Comparison of ENCODE assay signal across 27 cellular contexts in the genomic region with DNA sequence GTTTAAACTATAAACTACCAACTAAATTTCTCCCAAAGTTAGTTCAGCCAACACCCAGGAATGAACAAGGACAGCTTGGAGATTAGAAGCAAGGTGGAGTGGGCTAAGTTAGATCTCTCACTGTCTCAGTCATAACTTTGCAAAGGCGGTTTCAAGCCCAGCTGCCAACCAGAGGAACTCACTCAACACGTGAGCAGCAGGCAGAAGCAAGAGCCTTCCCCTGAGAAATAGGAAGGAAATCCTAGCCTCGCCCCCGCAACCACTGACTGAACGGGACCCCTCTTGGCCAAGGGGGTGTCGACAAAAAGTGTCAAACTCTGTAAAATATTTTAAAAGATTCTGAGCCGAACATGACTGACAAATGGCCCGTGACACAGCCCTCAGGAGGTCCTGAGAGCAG. TPM values are rescaled to one million over a fixed set of nuclear protein-coding genes. Genes with fewer than 3 reads are reported as not detected.
A peak's percentile ranks its signal among the peaks of the same experiment; 100 is the strongest.
DNase-seq lines count a peak whose midpoint lies in the region; ATAC-seq, FAIRE-seq and TF ChIP-seq lines count a peak whose summit lies in the region.
"Had no signal": no experiment of that assay in that cellular context is flagged by ENCODE, and none has a peak within 500 bp of the region (broad histone marks: within the 10 kb centered on the region; RNA-seq: fewer than 3 reads in every experiment).

No MANE protein-coding gene starts in this region.

- H3K4me1 ChIP-seq in GM12878 (ENCODE audit: control insufficient read depth, insufficient read depth, low read length): peaks cover 41% of the 10 kb centered on the region
- H3K4me1 ChIP-seq in PC-9 (replicated peaks; ENCODE audit: insufficient read depth): 0 out of 2 replicates have a peak, but pooled peaks cover 5% of the 10 kb centered on the region
- H3K4me1 ChIP-seq: ascending aorta had no signal

- H3K27me3 ChIP-seq in GM12878 (replicated peaks in 1 of 2; ENCODE audit: control insufficient read depth in 2 of 2, insufficient read depth in 2 of 2, low read length in 1 of 2): no peaks in the 10 kb centered on the region
- H3K27me3 ChIP-seq in PC-9 (ENCODE audit: insufficient read depth, low read depth): peaks cover 33% of the 10 kb centered on the region
- H3K27me3 ChIP-seq: ascending aorta had no signal

- DNase-seq in stimulated activated CD4-positive, alpha-beta T cell treated with anti-CD3 and anti-CD28 coated beads, Interleukin-15, amount 100 ng/mL, for 24 hours: peak; percentile 5
- DNase-seq in stimulated activated CD4-positive, alpha-beta T cell treated with anti-CD3 and anti-CD28 coated beads, Interleukin-12 subunit alpha, Interleukin-12 subunit beta, amount 100 ng/mL, for 4 hours: no peak
- peak; percentile 84 for DNase-seq in NB4 (ENCODE audit: low read depth)
- DNase-seq in GM12878 (ENCODE audit: low read depth, low spot score): no peak
- no peak for DNase-seq in NCI-H1092 treated with DMSO at 0.1 percent for 48 hours (lab: John Stamatoyannopoulos, UW)
- no peak for DNase-seq in PC-9
- no peak for DNase-seq in EL
- no peak for DNase-seq in ureter (ENCODE audit: low spot score)
- DNase-seq: activated naive CD4-positive, alpha-beta T cell treated with anti-CD3 and anti-CD28 coated beads, Interleukin-2, amount 50 U/mL, for 16 hours; CD4-positive, alpha-beta memory T cell; central memory CD4-positive, alpha-beta T cell; DMS153; foreskin melanocyte; kidney; NCI-H1105; NCI-H2081 treated with DMSO at 0.1 percent for 48 hours; NCI-H510A; nucleus accumbens had no signal

- TF ChIP-seq EP300 in GM12878 (IDR thresholded peaks at IDR 0.05; ENCODE audit: borderline replicate concordance in 1 of 2, control insufficient read depth in 1 of 2, low read depth in 2 of 2, low read length in 2 of 2): no peak

- H3K4me3 ChIP-seq in NB4 (ENCODE audit: low read depth, low read length): no peak overlapping the region
- no peak overlapping the region for H3K4me3 ChIP-seq in GM12878
- no peak overlapping the region for H3K4me3 ChIP-seq in PC-9
- H3K4me3 ChIP-seq: ascending aorta, K562 had no signal

- in situ Hi-C loops in GM12878 (cut with MboI): no loop called here

- WGBS in GM12878 (ENCODE audit: insufficient coverage, insufficient replicate concordance, low lambda C conversion rate, missing lambda C conversion rate): 2% methylated on average over 8 of the region's 8 CpGs

- peaks cover 38% of the 10 kb centered on the region for H3K9me3 ChIP-seq in GM12878 (replicated peaks; ENCODE audit: control insufficient read depth, insufficient read depth, low read length)
- H3K9me3 ChIP-seq in PC-9 (ENCODE audit: insufficient read depth, low read depth): no peaks in the 10 kb centered on the region
- H3K9me3 ChIP-seq: ascending aorta had no signal

- no peak for TF ChIP-seq CTCF in NB4 (IDR thresholded peaks at IDR 0.05; ENCODE audit: low read depth, low read length)
- TF ChIP-seq CTCF in GM12878 (IDR thresholded peaks at IDR 0.05 in 2 of 3, conservative IDR thresholded peaks at IDR 0.05 in 1 of 3; ENCODE audit: control insufficient read depth in 2 of 3, extremely low read depth in 1 of 3, insufficient read depth in 1 of 3, low read depth in 3 of 3, low read length in 3 of 3): no peak
- TF ChIP-seq CTCF in PC-9 (conservative IDR thresholded peaks at IDR 0.05): no peak

- POLR2A ChIA-PET in GM12878 (lab: Charles Lee) (no interaction called here), PC-9 (lab: Charles Lee; ENCODE audit: unreplicated experiment) (no interaction called here)

- no peak overlapping the region for H3K9ac ChIP-seq in GM12878 (ENCODE audit: control insufficient read depth, insufficient read depth, low read length)

- H3F3A ChIP-seq in PC-9 (ENCODE audit: insufficient read depth, low read depth): no peaks in the 10 kb centered on the region

- H3K79me2 ChIP-seq in GM12878 (ENCODE audit: control insufficient read depth, insufficient read depth, low read length): no peaks in the 10 kb centered on the region
- H3K79me2 ChIP-seq in PC-9 (ENCODE audit: low read depth): no peaks in the 10 kb centered on the region

- TF ChIP-seq RAD21 in GM12878 (IDR thresholded peaks at IDR 0.05; ENCODE audit: insufficient read depth, low read depth, low read length): no peak

- TF ChIP-seq POLR2A in NB4 (IDR thresholded peaks at IDR 0.05; ENCODE audit: extremely low read depth, insufficient read length) (no peak), GM12878 (IDR thresholded peaks at IDR 0.05; ENCODE audit: low read depth, low read length) (no peak)

- BruUV-seq in GM12878 (replicated peaks; lab: Mats Ljungman, UMichigan) (no TSS peak), PC-9 (replicated peaks; lab: Mats Ljungman, UMichigan) (no TSS peak)

- 0 out of 2 replicates have a peak overlapping the region, but pooled peaks have one; percentile 18 for H3K27ac ChIP-seq in GM12878 (ENCODE audit: control insufficient read depth, insufficient read depth)
- H3K27ac ChIP-seq in PC-9: no peak overlapping the region
- H3K27ac ChIP-seq: ascending aorta had no signal

- ATAC-seq in GM12878: no peak
- ATAC-seq: K562, Right ventricle myocardium inferior had no signal

- H3K9me2 ChIP-seq in PC-9 (ENCODE audit: insufficient read depth): no peaks in the 10 kb centered on the region

- CTCF ChIA-PET in GM12878 (lab: Yijun Ruan, JAX) (no interaction called here), PC-9 (lab: Charles Lee) (no interaction called here)

- H2AFZ ChIP-seq in GM12878 (ENCODE audit: control insufficient read depth, low read depth, low read length) (peak overlapping the region; percentile 34; the same call in 1 of the 2 replicates), PC-9 (no peak overlapping the region)

- H3K36me3 ChIP-seq in GM12878 (ENCODE audit: control insufficient read depth in 2 of 2, insufficient read depth in 2 of 2, low read length in 1 of 2) (no peaks in the 10 kb centered on the region), PC-9 (ENCODE audit: low read depth) (no peaks in the 10 kb centered on the region)
- H3K36me3 ChIP-seq: ascending aorta had no signal

- intact Hi-C loops in GM12878 (cut with micrococcal nuclease; ENCODE audit: unreplicated experiment): no loop called here
- intact Hi-C loops in PC-9 (cut with micrococcal nuclease; ENCODE audit: unreplicated experiment): no loop called here

- H3K4me2 ChIP-seq in GM12878 (ENCODE audit: control insufficient read depth, insufficient read depth) (no peak overlapping the region; the same call in 1 of the 2 replicates), PC-9 (no peak overlapping the region)

- FAIRE-seq in GM12878 (lab: Jason Lieb, UNC): no peak
- FAIRE-seq: K562, kidney, TTC549 had no signal

- SMC1A ChIA-PET in GM12878 (lab: Charles Lee; ENCODE audit: uncharacterized antibody, unreplicated experiment): no interaction called here

- H4K20me1 ChIP-seq in GM12878 (ENCODE audit: control insufficient read depth, insufficient read depth) (no peaks in the 10 kb centered on the region), PC-9 (ENCODE audit: insufficient read depth) (no peaks in the 10 kb centered on the region)

- RAD21 ChIA-PET in GM12878 (lab: Charles Lee; ENCODE audit: unreplicated experiment): no interaction called here

RNA-seq across cellular contexts. Expression of gene KRTAP5-9, which starts 4.4 kb away (rescaled TPM):
- 0.50 TPM in 1 of 2 replicates, not detected in the other for total RNA-seq in GM12878 (2013; cell fraction: nucleolus; rRNA removed)
- total RNA-seq in GM12878 (2014; rRNA removed): not detected in 2 replicates
- total RNA-seq in GM12878 (2014; rRNA removed; fragmentation: Illumina TruSeq; extraction: Trizol): 0.18 TPM in 1 of 2 replicates, not detected in the other
- total RNA-seq in GM12878 (2021): not detected in 2 replicates
- polyA plus RNA-seq in GM12878 (2011; ENCODE audit: low read depth): 0.62 TPM
- 0.13 and 0.20 TPM in 2 replicates for polyA plus RNA-seq in GM12878 (2011; rRNA removed)
- 0.25 and 0.40 TPM in 2 replicates for polyA plus RNA-seq in GM12878 (2011; cell fraction: cytosol; rRNA removed)
- polyA plus RNA-seq in GM12878 (2011; cell fraction: nucleus; rRNA removed): 2.3 and 2.7 TPM in 2 replicates
- polyA plus RNA-seq in GM12878 (2012): 0.42 and 0.49 TPM in 2 replicates
- polyA plus RNA-seq in GM12878 (2014; fragmentation: Illumina TruSeq; extraction: Trizol): 0.06 TPM in 1 of 2 replicates, not detected in the other
- polyA plus RNA-seq in GM12878 (2014; fragmentation: Nextera tagmentation; extraction: Ambion mirVana): under 1 TPM in 1 of 2 experiments, not detected in 1; 0.07 TPM
- polyA plus RNA-seq in GM12878 (2014; rRNA removed): 0.06 and 0.38 TPM in 2 replicates
- under 1 TPM in 1 of 2 experiments, not detected in 1; 0.24 TPM for polyA plus RNA-seq in GM12878 (2016; fragmentation: Nextera tagmentation; extraction: Ambion mirVana)
- 0.41 TPM in 1 of 2 replicates, not detected in the other for polyA minus RNA-seq in GM12878 (2011; rRNA and poly(A)+ RNA removed)
- not detected in 2 replicates for polyA minus RNA-seq in GM12878 (2011; cell fraction: cytosol; rRNA and poly(A)+ RNA removed)
- polyA minus RNA-seq in GM12878 (2011; cell fraction: nucleus; rRNA and poly(A)+ RNA removed): 0.38 TPM in 1 of 2 replicates, not detected in the other
- total RNA-seq in PC-9 (2021): not detected in 2 replicates
- 10.3 TPM for total RNA-seq in ureter
- total RNA-seq: ascending aorta; CD4-positive, alpha-beta memory T cell; epithelial cell of proximal tubule; H4; K562; lung microvascular endothelial cell; Right ventricle myocardium inferior; temporal lobe had no signal
- polyA plus RNA-seq: CD4-positive, alpha-beta memory T cell; K562 had no signal

RNA-seq across cellular contexts. Expression of gene KRTAP5-8, which starts 6.0 kb away (rescaled TPM):
- 0.73 and 1.3 TPM in 2 replicates for total RNA-seq in GM12878 (2013; cell fraction: nucleolus; rRNA removed)
- total RNA-seq in GM12878 (2014; rRNA removed) (0.22 TPM in 1 of 2 replicates, not detected in the other), GM12878 (2014; rRNA removed; fragmentation: Illumina TruSeq; extraction: Trizol) (not detected in 2 replicates), GM12878 (2021) (0.36 TPM in 1 of 2 replicates, not detected in the other), PC-9 (2021) (not detected in 2 replicates), ureter (5.0 TPM)
- not detected for polyA plus RNA-seq in GM12878 (2011; ENCODE audit: low read depth)
- polyA plus RNA-seq in GM12878 (2011; rRNA removed) (0.10 and 0.15 TPM in 2 replicates), GM12878 (2014; fragmentation: Illumina TruSeq; extraction: Trizol) (0.12 and 0.38 TPM in 2 replicates), GM12878 (2014; fragmentation: Nextera tagmentation; extraction: Ambion mirVana) (under 1 TPM in 1 of 2 experiments, not detected in 1; 0.07 TPM), GM12878 (2014; rRNA removed) (not detected in 2 replicates), GM12878 (2016; fragmentation: Nextera tagmentation; extraction: Ambion mirVana) (not detected)
- 0.09 TPM in 1 of 2 replicates, not detected in the other for polyA plus RNA-seq in GM12878 (2011; cell fraction: cytosol; rRNA removed)
- 0.34 and 0.64 TPM in 2 replicates for polyA plus RNA-seq in GM12878 (2011; cell fraction: nucleus; rRNA removed)
- polyA plus RNA-seq in GM12878 (2012): 0.28 and 0.39 TPM in 2 replicates
- 0.41 TPM in 1 of 2 replicates, not detected in the other for polyA minus RNA-seq in GM12878 (2011; rRNA and poly(A)+ RNA removed)
- polyA minus RNA-seq in GM12878 (2011; cell fraction: cytosol; rRNA and poly(A)+ RNA removed): not detected in 2 replicates
- 0.38 TPM in 1 of 2 replicates, not detected in the other for polyA minus RNA-seq in GM12878 (2011; cell fraction: nucleus; rRNA and poly(A)+ RNA removed)
- total RNA-seq: ascending aorta; CD4-positive, alpha-beta memory T cell; epithelial cell of proximal tubule; H4; K562; lung microvascular endothelial cell; myocyte; Right ventricle myocardium inferior; temporal lobe had no signal
- polyA plus RNA-seq: CD4-positive, alpha-beta memory T cell; K562 had no signal

RNA-seq across cellular contexts. Expression of gene KRTAP5-7, which starts 16.8 kb away (rescaled TPM):
- total RNA-seq in GM12878 (2013; cell fraction: nucleolus; rRNA removed): 0.46 and 0.59 TPM in 2 replicates
- total RNA-seq in GM12878 (2014; rRNA removed) (0.05 TPM in 1 of 2 replicates, not detected in the other), GM12878 (2014; rRNA removed; fragmentation: Illumina TruSeq; extraction: Trizol) (not detected in 2 replicates), GM12878 (2021) (not detected in 2 replicates), PC-9 (2021) (not detected in 2 replicates), ureter (5.8 TPM)
- not detected for polyA plus RNA-seq in GM12878 (2011; ENCODE audit: low read depth)
- polyA plus RNA-seq in GM12878 (2011; rRNA removed) (0.07 and 0.10 TPM in 2 replicates), GM12878 (2014; fragmentation: Illumina TruSeq; extraction: Trizol) (0.15 and 0.17 TPM in 2 replicates), GM12878 (2014; fragmentation: Nextera tagmentation; extraction: Ambion mirVana) (under 1 TPM in 1 of 2 experiments, not detected in 1; 0.23 TPM), GM12878 (2014; rRNA removed) (0.23 TPM in 1 of 2 replicates, not detected in the other), GM12878 (2016; fragmentation: Nextera tagmentation; extraction: Ambion mirVana) (not detected)
- not detected in 2 replicates for polyA plus RNA-seq in GM12878 (2011; cell fraction: cytosol; rRNA removed)
- polyA plus RNA-seq in GM12878 (2011; cell fraction: nucleus; rRNA removed): 0.48 and 0.76 TPM in 2 replicates
- polyA plus RNA-seq in GM12878 (2012): 0.07 TPM in 1 of 2 replicates, not detected in the other
- 0.37 and 0.46 TPM in 2 replicates for polyA minus RNA-seq in GM12878 (2011; rRNA and poly(A)+ RNA removed)
- not detected in 2 replicates for polyA minus RNA-seq in GM12878 (2011; cell fraction: cytosol; rRNA and poly(A)+ RNA removed)
- polyA minus RNA-seq in GM12878 (2011; cell fraction: nucleus; rRNA and poly(A)+ RNA removed): 0.86 TPM in 1 of 2 replicates, not detected in the other
- total RNA-seq: ascending aorta; CD4-positive, alpha-beta memory T cell; epithelial cell of proximal tubule; H4; K562; lung microvascular endothelial cell; myocyte; Right ventricle myocardium inferior; temporal lobe had no signal
- polyA plus RNA-seq: CD4-positive, alpha-beta memory T cell; K562 had no signal

RNA-seq across cellular contexts. Expression of gene KRTAP5-10, which starts 21.5 kb away (rescaled TPM):
- total RNA-seq in GM12878 (2013; cell fraction: nucleolus; rRNA removed): 0.48 TPM in 1 of 2 replicates, not detected in the other
- not detected in 2 replicates for total RNA-seq in GM12878 (2014; rRNA removed)
- not detected in 2 replicates for total RNA-seq in GM12878 (2014; rRNA removed; fragmentation: Illumina TruSeq; extraction: Trizol)
- not detected in 2 replicates for total RNA-seq in GM12878 (2021)
- not detected for polyA plus RNA-seq in GM12878 (2011; ENCODE audit: low read depth)
- polyA plus RNA-seq in GM12878 (2011; rRNA removed): 0.10 TPM in 1 of 2 replicates, not detected in the other
- polyA plus RNA-seq in GM12878 (2011; cell fraction: cytosol; rRNA removed): 0.05 TPM in 1 of 2 replicates, not detected in the other
- 0.15 and 0.16 TPM in 2 replicates for polyA plus RNA-seq in GM12878 (2011; cell fraction: nucleus; rRNA removed)
- polyA plus RNA-seq in GM12878 (2012): 0.13 TPM in 1 of 2 replicates, not detected in the other
- not detected in 2 replicates for polyA plus RNA-seq in GM12878 (2014; fragmentation: Illumina TruSeq; extraction: Trizol)
- under 1 TPM in 1 of 2 experiments, not detected in 1; 0.06 TPM for polyA plus RNA-seq in GM12878 (2014; fragmentation: Nextera tagmentation; extraction: Ambion mirVana)
- 0.06 TPM in 1 of 2 replicates, not detected in the other for polyA plus RNA-seq in GM12878 (2014; rRNA removed)
- not detected for polyA plus RNA-seq in GM12878 (2016; fragmentation: Nextera tagmentation; extraction: Ambion mirVana)
- polyA minus RNA-seq in GM12878 (2011; rRNA and poly(A)+ RNA removed): not detected in 2 replicates
- polyA minus RNA-seq in GM12878 (2011; cell fraction: cytosol; rRNA and poly(A)+ RNA removed): not detected in 2 replicates
- not detected in 2 replicates for polyA minus RNA-seq in GM12878 (2011; cell fraction: nucleus; rRNA and poly(A)+ RNA removed)
- not detected in 2 replicates for total RNA-seq in PC-9 (2021)
- 2.9 TPM for total RNA-seq in ureter
- total RNA-seq: ascending aorta; CD4-positive, alpha-beta memory T cell; epithelial cell of proximal tubule; H4; K562; kidney; myocyte; Right ventricle myocardium inferior; temporal lobe had no signal
- polyA plus RNA-seq: CD4-positive, alpha-beta memory T cell; K562 had no signal

RNA-seq across cellular contexts. Expression of gene KRTAP5-11, which starts 38.8 kb away (rescaled TPM):
- not detected in 2 replicates for total RNA-seq in GM12878 (2013; cell fraction: nucleolus; rRNA removed)
- not detected in 2 replicates for total RNA-seq in GM12878 (2014; rRNA removed)
- not detected in 2 replicates for total RNA-seq in GM12878 (2014; rRNA removed; fragmentation: Illumina TruSeq; extraction: Trizol)
- total RNA-seq in GM12878 (2021): not detected in 2 replicates
- not detected for polyA plus RNA-seq in GM12878 (2011; ENCODE audit: low read depth)
- polyA plus RNA-seq in GM12878 (2011; rRNA removed): not detected in 2 replicates
- not detected in 2 replicates for polyA plus RNA-seq in GM12878 (2011; cell fraction: cytosol; rRNA removed)
- polyA plus RNA-seq in GM12878 (2011; cell fraction: nucleus; rRNA removed): not detected in 2 replicates
- not detected in 2 replicates for polyA plus RNA-seq in GM12878 (2012)
- polyA plus RNA-seq in GM12878 (2014; fragmentation: Illumina TruSeq; extraction: Trizol): not detected in 2 replicates
- not detected for polyA plus RNA-seq in GM12878 (2014; fragmentation: Nextera tagmentation; extraction: Ambion mirVana)
- not detected in 2 replicates for polyA plus RNA-seq in GM12878 (2014; rRNA removed)
- not detected for polyA plus RNA-seq in GM12878 (2016; fragmentation: Nextera tagmentation; extraction: Ambion mirVana)
- polyA minus RNA-seq in GM12878 (2011; rRNA and poly(A)+ RNA removed): not detected in 2 replicates
- polyA minus RNA-seq in GM12878 (2011; cell fraction: cytosol; rRNA and poly(A)+ RNA removed): not detected in 2 replicates
- polyA minus RNA-seq in GM12878 (2011; cell fraction: nucleus; rRNA and poly(A)+ RNA removed): not detected in 2 replicates
- not detected in 2 replicates for total RNA-seq in PC-9 (2021)
- not detected for total RNA-seq in ureter
- total RNA-seq: ascending aorta; CD4-positive, alpha-beta memory T cell; epithelial cell of proximal tubule; H4; K562; kidney; lung microvascular endothelial cell; myocyte; Right ventricle myocardium inferior; temporal lobe had no signal
- polyA plus RNA-seq: CD4-positive, alpha-beta memory T cell; K562 had no signal

Comparison
In these comparisons a context has a peak if more than half of its experiments do, and no peak if none do; other contexts are left out.
1. DNase-seq: peak in stimulated activated CD4-positive, alpha-beta T cell treated with anti-CD3 and anti-CD28 coated beads, Interleukin-15, amount 100 ng/mL, for 24 hours (single experiment) and NB4 (single experiment); none in stimulated activated CD4-positive, alpha-beta T cell treated with anti-CD3 and anti-CD28 coated beads, Interleukin-12 subunit alpha, Interleukin-12 subunit beta, amount 100 ng/mL, for 4 hours (single experiment), GM12878 (single experiment), NCI-H1092 treated with DMSO at 0.1 percent for 48 hours (single experiment), PC-9 (0 of 2), EL (single experiment) and ureter (single experiment).